ENCODE assay signal across 12 cellular contexts in genomic region chr9:91158946-91159345, GRCh38.
"Had no signal": no experiment of that assay in that cellular context is flagged by ENCODE, and none has a peak within 500 bp of the region (broad histone marks: within the 10 kb centered on the region; RNA-seq: fewer than 3 reads in every experiment).

No MANE protein-coding gene starts in this region.

- H3K27ac ChIP-seq: foreskin keratinocyte, neural progenitor cell had no signal

- H3K9me3 ChIP-seq: psoas muscle, SK-N-SH had no signal

- DNase-seq: activated CD4-positive, alpha-beta T cell treated with anti-CD3 and anti-CD28 coated beads, Interleukin-2, amount 50 U/mL, for 4 hours; activated naive CD8-positive, alpha-beta T cell treated with anti-CD3 and anti-CD28 coated beads, Interleukin-2, amount 10 ng/mL, durations not matched to agents 7 days and 5 days; aorta; effector memory CD8-positive, alpha-beta T cell; foreskin keratinocyte; midbrain; SHP77; SK-N-SH; T-cell had no signal

- H3K27me3 Mint-ChIP-seq: activated naive CD8-positive, alpha-beta T cell treated with anti-CD3 and anti-CD28 coated beads, Interleukin-2, amount 10 ng/mL, durations not matched to agents 7 days and 5 days; effector memory CD8-positive, alpha-beta T cell; T-cell had no signal

- H3K36me3 Mint-ChIP-seq: neural progenitor cell, T-cell, WTC11 had no signal

- H3K9me3 Mint-ChIP-seq: activated naive CD8-positive, alpha-beta T cell treated with anti-CD3 and anti-CD28 coated beads, Interleukin-2, amount 10 ng/mL, durations not matched to agents 7 days and 5 days; effector memory CD8-positive, alpha-beta T cell; T-cell had no signal

- H2AFZ ChIP-seq: neural progenitor cell had no signal

- H3K4me2 ChIP-seq: neural progenitor cell, SK-N-SH had no signal

- H3K27ac Mint-ChIP-seq: neural progenitor cell, T-cell, WTC11 had no signal

- ATAC-seq: effector memory CD8-positive, alpha-beta T cell; foreskin keratinocyte; T-cell had no signal

- H3K9ac ChIP-seq: neural progenitor cell, SK-N-SH had no signal

- H3K9me2 ChIP-seq: SK-N-SH had no signal

- H3K36me3 ChIP-seq: neural progenitor cell had no signal

- H3K4me3 ChIP-seq: neural progenitor cell had no signal

- H3K4me3 Mint-ChIP-seq: activated naive CD8-positive, alpha-beta T cell treated with anti-CD3 and anti-CD28 coated beads, Interleukin-2, amount 10 ng/mL, durations not matched to agents 7 days and 5 days; neural progenitor cell; T-cell; WTC11 had no signal

- H3K27me3 ChIP-seq: foreskin keratinocyte, neural progenitor cell had no signal

- H3K4me1 ChIP-seq: neural progenitor cell had no signal
